ENCODE assay signal across 7 cellular contexts in genomic region chr7:28885771-28886170, GRCh38.
"Had no signal": no experiment of that assay in that cellular context is flagged by ENCODE, and none has a peak within 500 bp of the region (broad histone marks: within the 10 kb centered on the region; RNA-seq: fewer than 3 reads in every experiment).

No MANE protein-coding gene starts in this region.

- ATAC-seq: GM12878 had no signal

- DNase-seq: GDM1, GF-D8 had no signal

- H3K4me3 ChIP-seq: GM12878 had no signal

- FAIRE-seq: GM12878, GM12891, GM12892, GM18507, GM19239 had no signal
